Comparison of ENCODE assay signal across 8 cellular contexts in the genomic region with DNA sequence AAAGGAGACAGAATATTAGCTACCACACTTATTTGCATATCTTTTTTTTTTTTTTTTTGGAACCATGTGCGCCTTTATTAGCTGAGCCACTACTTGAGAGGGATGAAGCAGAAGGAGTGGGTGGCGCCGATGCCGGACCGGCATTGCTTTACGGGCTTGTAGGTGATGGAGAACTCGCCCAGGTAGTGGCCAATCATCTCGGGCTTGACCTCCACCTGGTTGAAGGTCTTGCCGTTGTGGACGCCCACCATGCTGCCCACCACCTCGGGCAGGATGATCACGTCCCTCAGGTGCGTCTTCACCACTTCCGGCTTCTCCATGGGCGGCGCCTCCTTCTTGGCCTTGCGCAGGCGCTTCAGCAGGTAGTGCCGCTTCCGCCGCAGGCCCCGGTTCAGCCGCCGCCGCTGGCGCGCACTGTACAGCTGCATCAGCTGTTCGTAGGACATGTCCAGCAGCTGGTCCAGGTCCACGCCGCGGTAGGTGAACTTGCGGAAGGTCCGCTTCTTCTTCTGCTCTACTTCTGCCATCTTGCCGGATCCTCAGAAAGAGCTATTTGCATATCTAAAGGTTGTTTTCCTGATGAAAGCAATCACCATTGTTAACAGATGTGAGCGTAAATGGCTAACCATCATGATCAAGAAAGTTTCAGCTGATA. TPM values are rescaled to one million over a fixed set of nuclear protein-coding genes. Genes with fewer than 3 reads are reported as not detected.
DNase-seq lines count a peak whose midpoint lies in the region; ATAC-seq and TF ChIP-seq lines count a peak whose summit lies in the region.
"Not testable (repeated sequence)": the region's sequence is repeated elsewhere in the genome, so short reads cannot be mapped to it uniquely, and the experiment has no call there.

No MANE protein-coding gene starts in this region.

- not testable (repeated sequence) for H3K36me3 Mint-ChIP-seq in activated naive CD8-positive, alpha-beta T cell treated with anti-CD3 and anti-CD28 coated beads, Interleukin-2, amount 50 U/mL, for 24 hours (ENCODE audit: low read depth)

- not testable (repeated sequence) for H3K9me3 Mint-ChIP-seq in activated naive CD8-positive, alpha-beta T cell treated with anti-CD3 and anti-CD28 coated beads, Interleukin-2, amount 50 U/mL, for 24 hours; stimulated activated naive CD8-positive, alpha-beta T cell treated with anti-CD3 and anti-CD28 coated beads, Interleukin-15, amount 100 ng/mL, for 72 hours

- not testable (repeated sequence) for H3K36me3 ChIP-seq in prostate gland

- H3K4me3 Mint-ChIP-seq in activated naive CD8-positive, alpha-beta T cell treated with anti-CD3 and anti-CD28 coated beads, Interleukin-2, amount 50 U/mL, for 24 hours, result peak overlapping the region; percentile 84
- H3K4me3 Mint-ChIP-seq in stimulated activated naive CD8-positive, alpha-beta T cell treated with anti-CD3 and anti-CD28 coated beads, Interleukin-15, amount 100 ng/mL, for 72 hours, result peak overlapping the region; percentile 83 to 85

- intact Hi-C loops in prostate gland (cut with DNase I), result not testable (repeated sequence)

- not testable (repeated sequence) for H3K27me3 Mint-ChIP-seq in activated naive CD8-positive, alpha-beta T cell treated with anti-CD3 and anti-CD28 coated beads, Interleukin-2, amount 50 U/mL, for 24 hours; stimulated activated naive CD8-positive, alpha-beta T cell treated with anti-CD3 and anti-CD28 coated beads, Interleukin-15, amount 100 ng/mL, for 72 hours

- H3K27me3 ChIP-seq in prostate gland (replicated peaks; ENCODE audit: insufficient read depth), result not testable (repeated sequence)

- H3K4me3 ChIP-seq in GM08714 (ENCODE audit: low read length), result peak overlapping the region; percentile 54
- peak overlapping the region; percentile 29 to 31 for H3K4me3 ChIP-seq in prostate gland

- peak overlapping the region; percentile 44 to 45 for H3K27ac ChIP-seq in prostate gland

- 34% methylated on average over 35 of the region's 35 CpGs for WGBS in prostate gland

- DNase-seq in NCI-H69 (lab: John Stamatoyannopoulos, UW) (peak; percentile 78), germinal center (ENCODE audit: low spot score) (peak; percentile 11), prostate gland (ENCODE audit: low spot score) (peak; percentile 40)
- peak; percentile 65 for DNase-seq in activated CD4-positive, alpha-beta T cell treated with anti-CD3 and anti-CD28 coated beads for 48 hours
- peak; percentile 56 for DNase-seq in activated naive CD8-positive, alpha-beta T cell treated with anti-CD3 and anti-CD28 coated beads, Interleukin-2, amount 50 U/mL, for 24 hours
- DNase-seq in stimulated activated naive CD8-positive, alpha-beta T cell treated with anti-CD3 and anti-CD28 coated beads, Interleukin-15, amount 100 ng/mL, for 72 hours, result peak; percentile 47 to 77

- TF ChIP-seq CTCF in prostate gland (IDR thresholded peaks at IDR 0.05), result peak in 1 of 4 experiments; percentile 6

- peak; percentile 31 for TF ChIP-seq POLR2A in prostate gland (IDR thresholded peaks at IDR 0.05)

- H3K9me3 ChIP-seq in prostate gland, result not testable (repeated sequence)

- H3K4me1 Mint-ChIP-seq in activated naive CD8-positive, alpha-beta T cell treated with anti-CD3 and anti-CD28 coated beads, Interleukin-2, amount 50 U/mL, for 24 hours, result not testable (repeated sequence)
- H3K4me1 Mint-ChIP-seq in stimulated activated naive CD8-positive, alpha-beta T cell treated with anti-CD3 and anti-CD28 coated beads, Interleukin-15, amount 100 ng/mL, for 72 hours, result peaks cover 25% of the 10 kb centered on the region

- not testable (repeated sequence) for H3K4me1 ChIP-seq in prostate gland (replicated peaks)

- peak overlapping the region; percentile 76 for H3K27ac Mint-ChIP-seq in activated naive CD8-positive, alpha-beta T cell treated with anti-CD3 and anti-CD28 coated beads, Interleukin-2, amount 50 U/mL, for 24 hours
- peak overlapping the region; percentile 67 to 95 for H3K27ac Mint-ChIP-seq in stimulated activated naive CD8-positive, alpha-beta T cell treated with anti-CD3 and anti-CD28 coated beads, Interleukin-15, amount 100 ng/mL, for 72 hours

- ATAC-seq in HG03342 (IDR thresholded peaks at IDR 0.05; ENCODE audit: unreplicated experiment), result peak; percentile 59
- peak; percentile 63 for ATAC-seq in activated naive CD8-positive, alpha-beta T cell treated with anti-CD3 and anti-CD28 coated beads, Interleukin-2, amount 50 U/mL, for 24 hours
- peak; percentile 87 for ATAC-seq in stimulated activated naive CD8-positive, alpha-beta T cell treated with anti-CD3 and anti-CD28 coated beads, Interleukin-15, amount 100 ng/mL, for 72 hours

RNA-seq across cellular contexts. Expression of gene COA6, which starts 16.5 kb away (rescaled TPM):
- 10 to 100 TPM; 16.0 to 31.3 TPM for total RNA-seq in prostate gland

Comparison
In these comparisons a context has a peak if more than half of its experiments do, and no peak if none do; other contexts are left out.
1. Peak in every context shown above with its lines: DNase-seq, ATAC-seq, H3K4me3 ChIP-seq and H3K27ac ChIP-seq.
2. DNase-seq: peak in every context shown above with its lines; median percentile 78 in NCI-H69; 65 in activated CD4-positive, alpha-beta T cell treated with anti-CD3 and anti-CD28 coated beads for 48 hours; 62 in stimulated activated naive CD8-positive, alpha-beta T cell treated with anti-CD3 and anti-CD28 coated beads, Interleukin-15, amount 100 ng/mL, for 72 hours; 56 in activated naive CD8-positive, alpha-beta T cell treated with anti-CD3 and anti-CD28 coated beads, Interleukin-2, amount 50 U/mL, for 24 hours; 40 in prostate gland; 11 in germinal center.